In genomic region chr19:13681509-13681908, GRCh38 we compare ENCODE assay signal across 1 cellular context.
TF ChIP-seq lines count a peak whose summit lies in the region.

No MANE protein-coding gene starts in this region.

TF ChIP-seq in K562, 482 proteins besides CTCF, POLR2A, EP300 and RAD21:
- no peak for TF ChIP-seq CHD4 (IDR thresholded peaks at IDR 0.05; ENCODE audit: insufficient read depth, insufficient replicate concordance, low read depth, low read length, poor library complexity, severe bottlenecking)
- TF ChIP-seq TCFL5 (CRISPR knock-in tag; conservative IDR thresholded peaks at IDR 0.05) = no peak
- peak; percentile 69 for TF ChIP-seq CEBPG (CRISPR knock-in tag; IDR thresholded peaks at IDR 0.05)
- TF ChIP-seq CEBPG (tag; conservative IDR thresholded peaks at IDR 0.05 in 1 of 2, IDR thresholded peaks at IDR 0.05 in 1 of 2) = peak in 1 of 2 experiments; percentile 79; a peak in 2 of 4 replicates
- peak; percentile 27; the same call in 1 of the 2 replicates for TF ChIP-seq ATF7 (IDR thresholded peaks at IDR 0.05)
- peak; percentile 64 to 88; a peak in 2 of 4 replicates for TF ChIP-seq TRIM24 (IDR thresholded peaks at IDR 0.05)
- peak; percentile 62; the same call in 1 of the 2 replicates for TF ChIP-seq ATF4 (CRISPR knock-in tag; IDR thresholded peaks at IDR 0.05)
- TF ChIP-seq MEIS2 (IDR thresholded peaks at IDR 0.05; ENCODE audit: partially characterized antibody) = peak; percentile 65
- TF ChIP-seq PKNOX1 (IDR thresholded peaks at IDR 0.05) = peak; percentile 53
- no peak for TF ChIP-seq NFIX (CRISPR knock-in tag; IDR thresholded peaks at IDR 0.05; ENCODE audit: low read depth)
- peak; percentile 53; the same call in 1 of the 2 replicates for TF ChIP-seq ATF3 (IDR thresholded peaks at IDR 0.05)
- TF ChIP-seq ATF3 (CRISPR knock-in tag; conservative IDR thresholded peaks at IDR 0.05) = no peak
